ENCODE assay signal across 37 cellular contexts in genomic region chr6:33507261-33507660, GRCh38.
"Had no signal": no experiment of that assay in that cellular context is flagged by ENCODE, and none has a peak within 500 bp of the region (broad histone marks: within the 10 kb centered on the region; RNA-seq: fewer than 3 reads in every experiment).

No MANE protein-coding gene starts in this region.

- H3K27me3 ChIP-seq: adrenal gland, body of pancreas, breast epithelium, cardiac muscle cell had no signal

- H3K9me3 Mint-ChIP-seq: activated B cell treated with CpG ODN at 0.5 μM for 24 hours; activated CD8-positive, alpha-beta T cell treated with anti-CD3 and anti-CD28 coated beads for 36 hours; activated naive CD4-positive, alpha-beta T cell treated with anti-CD3 and anti-CD28 coated beads for 36 hours; activated naive CD4-positive, alpha-beta T cell treated with anti-CD3 and anti-CD28 coated beads, Interleukin-2, amount 50 U/mL, for 72 hours; activated T-cell treated with anti-CD3 and anti-CD28 coated beads, Interleukin-2, amount 50 U/mL, for 4 hours; activated T-helper 1 cell treated with anti-CD3 and anti-CD28 coated beads, Interleukin-12 subunit alpha, Interleukin-12 subunit beta, Interleukin-2, Interleukin-4 antibody, amounts not matched to agents 30 ng/mL and 10 ng/mL and 1 ng/mL, durations not matched to agents 14 hours and 24 hours and 36 hours; activated T-helper 17 cell treated with anti-CD3 and anti-CD28 coated beads, Interleukin-2, amount 50 U/mL, for 72 hours; central memory CD8-positive, alpha-beta T cell; T-helper 1 cell treated with Interleukin-12 subunit alpha and Interleukin-12 subunit beta and Interleukin-4 antibody, amounts not matched to agents 30 μg/mL and 1 μg/mL, for 36 hours; T-helper 2 cell treated with Interferon-gamma antibody and Interleukin-4, amounts not matched to agents 5 μg/mL and 100 μg/mL, for 36 hours had no signal

- H3K4me3 ChIP-seq: adrenal gland, body of pancreas, breast epithelium, cardiac muscle cell had no signal

- H3K36me3 Mint-ChIP-seq: activated naive CD4-positive, alpha-beta T cell treated with anti-CD3 and anti-CD28 coated beads, Interleukin-2, amount 50 U/mL, for 72 hours; activated naive CD8-positive, alpha-beta T cell treated with anti-CD3 and anti-CD28 coated beads for 36 hours had no signal

- ATAC-seq: activated CD8-positive, alpha-beta T cell treated with anti-CD3 and anti-CD28 coated beads for 36 hours; activated naive CD4-positive, alpha-beta T cell treated with anti-CD3 and anti-CD28 coated beads, Interleukin-2, amount 50 U/mL, for 72 hours; activated T-cell treated with anti-CD3 and anti-CD28 coated beads, Interleukin-2, amount 50 U/mL, for 4 hours; body of pancreas had no signal

- H3K27ac ChIP-seq: body of pancreas, brain microvascular endothelial cell, breast epithelium, VCaP had no signal

- H3K27me3 Mint-ChIP-seq: activated B cell treated with CpG ODN at 0.5 μM for 24 hours; activated CD8-positive, alpha-beta T cell treated with anti-CD3 and anti-CD28 coated beads for 36 hours had no signal

- H3K27ac Mint-ChIP-seq: activated B cell treated with CpG ODN at 0.5 μM for 24 hours; activated CD4-positive, alpha-beta T cell treated with anti-CD3 and anti-CD28 coated beads, Interleukin-2, amount 10 ng/mL, durations not matched to agents 24 days and 14 days; activated CD8-positive, alpha-beta T cell treated with anti-CD3 and anti-CD28 coated beads for 36 hours; activated naive CD4-positive, alpha-beta T cell treated with anti-CD3 and anti-CD28 coated beads for 36 hours; activated naive CD8-positive, alpha-beta T cell treated with anti-CD3 and anti-CD28 coated beads for 36 hours; activated T-cell treated with anti-CD3 and anti-CD28 coated beads, Interleukin-2, amount 50 U/mL, for 72 hours; activated T-helper 1 cell treated with anti-CD3 and anti-CD28 coated beads, Interleukin-12 subunit alpha, Interleukin-12 subunit beta, Interleukin-2, Interleukin-4 antibody, amounts not matched to agents 30 ng/mL and 10 ng/mL and 1 ng/mL, durations not matched to agents 14 hours and 24 hours and 36 hours; activated T-helper 17 cell treated with anti-CD3 and anti-CD28 coated beads, Interleukin-2, amount 50 U/mL, for 72 hours; T-helper 1 cell treated with Interleukin-12 subunit alpha and Interleukin-12 subunit beta and Interleukin-4 antibody, amounts not matched to agents 30 μg/mL and 1 μg/mL, for 36 hours; T-helper 2 cell treated with Interferon-gamma antibody and Interleukin-4, amounts not matched to agents 5 μg/mL and 100 μg/mL, for 36 hours had no signal

- H3K9me3 ChIP-seq: adrenal gland, body of pancreas, breast epithelium had no signal

- H3K4me3 Mint-ChIP-seq: activated B cell treated with CpG ODN at 0.5 μM for 24 hours; activated CD4-positive, alpha-beta T cell treated with anti-CD3 and anti-CD28 coated beads, Interleukin-2, amount 10 ng/mL, durations not matched to agents 24 days and 14 days; activated CD8-positive, alpha-beta T cell treated with anti-CD3 and anti-CD28 coated beads for 36 hours; activated naive CD4-positive, alpha-beta T cell treated with anti-CD3 and anti-CD28 coated beads for 36 hours; activated naive CD8-positive, alpha-beta T cell treated with anti-CD3 and anti-CD28 coated beads for 36 hours; activated T-cell treated with anti-CD3 and anti-CD28 coated beads, Interleukin-2, amount 50 U/mL, for 4 hours; activated T-cell treated with anti-CD3 and anti-CD28 coated beads, Interleukin-2, amount 50 U/mL, for 72 hours; activated T-helper 1 cell treated with anti-CD3 and anti-CD28 coated beads, Interleukin-12 subunit alpha, Interleukin-12 subunit beta, Interleukin-2, Interleukin-4 antibody, amounts not matched to agents 30 ng/mL and 10 ng/mL and 1 ng/mL, durations not matched to agents 14 hours and 24 hours and 36 hours; activated T-helper 17 cell treated with anti-CD3 and anti-CD28 coated beads, Interleukin-2, amount 50 U/mL, for 72 hours; central memory CD8-positive, alpha-beta T cell; T-helper 1 cell treated with Interleukin-12 subunit alpha and Interleukin-12 subunit beta and Interleukin-4 antibody, amounts not matched to agents 30 μg/mL and 1 μg/mL, for 36 hours; T-helper 2 cell treated with Interferon-gamma antibody and Interleukin-4, amounts not matched to agents 5 μg/mL and 100 μg/mL, for 36 hours had no signal

- H3K36me3 ChIP-seq: adrenal gland, brain microvascular endothelial cell, breast epithelium, cardiac muscle cell had no signal

- H3K4me1 ChIP-seq: body of pancreas, breast epithelium had no signal

- DNase-seq: activated B cell treated with CpG ODN at 0.5 μM for 24 hours; activated CD4-positive, alpha-beta T cell treated with anti-CD3 and anti-CD28 coated beads for 4 hours; activated CD4-positive, alpha-beta T cell treated with anti-CD3 and anti-CD28 coated beads, Interleukin-2, amount 10 ng/mL, durations not matched to agents 24 days and 14 days; activated CD4-positive, alpha-beta T cell treated with anti-CD3 and anti-CD28 coated beads, Interleukin-2, amount 50 U/mL, for 1 hour; activated CD4-positive, alpha-beta T cell treated with anti-CD3 and anti-CD28 coated beads, Interleukin-2, amount 50 U/mL, for 4 hours; activated CD4-positive, CD25-positive, alpha-beta regulatory T cell treated with anti-CD3 and anti-CD28 coated beads, Interleukin-2, amount 50 U/mL, for 72 hours; activated CD8-positive, alpha-beta memory T cell treated with anti-CD3 and anti-CD28 coated beads, Interleukin-2, amount 50 U/mL, for 4 hours; activated CD8-positive, alpha-beta T cell treated with anti-CD3 and anti-CD28 coated beads for 36 hours; activated effector memory CD4-positive, alpha-beta T cell treated with anti-CD3 and anti-CD28 coated beads, Interleukin-2, amount 50 U/mL, for 16 hours; activated gamma-delta T cell treated with Interleukin-2 at 50 U/mL for 16 hours; activated naive CD4-positive, alpha-beta T cell; activated naive CD4-positive, alpha-beta T cell treated with anti-CD3 and anti-CD28 coated beads for 36 hours; activated naive CD4-positive, alpha-beta T cell treated with anti-CD3 and anti-CD28 coated beads, Interleukin-2, amount 50 U/mL, for 16 hours; activated naive CD8-positive, alpha-beta T cell treated with anti-CD3 and anti-CD28 coated beads for 36 hours; activated T-cell treated with anti-CD3 and anti-CD28 coated beads for 4 hours; activated T-cell treated with anti-CD3 and anti-CD28 coated beads, Interleukin-2, amount 50 U/mL, for 1 hour; activated T-cell treated with anti-CD3 and anti-CD28 coated beads, Interleukin-2, amount 50 U/mL, for 4 hours; activated T-cell treated with anti-CD3 and anti-CD28 coated beads, Interleukin-2, amount 50 U/mL, for 72 hours; adrenal gland; amniotic stem cell; aorta; body of pancreas; brain microvascular endothelial cell; caudate nucleus; cerebellar nuclear complex; T-helper 1 cell; T-helper 2 cell; T-helper 9 cell had no signal
